ENCODE assay signal across 1 cellular context in genomic region chr17:44334315-44335181, GRCh38.
TF ChIP-seq lines count a peak whose summit lies in the region.

No MANE protein-coding gene starts in this region.

TF ChIP-seq in K562, 482 proteins besides CTCF, POLR2A, EP300 and RAD21:
- no peak for TF ChIP-seq ZBTB9 (CRISPR knock-in tag; IDR thresholded peaks at IDR 0.05)
- TF ChIP-seq ZNF655 (CRISPR knock-in tag; IDR thresholded peaks at IDR 0.05), result no peak
